Comparison of ENCODE assay signal across 22 cellular contexts in the genomic region with DNA sequence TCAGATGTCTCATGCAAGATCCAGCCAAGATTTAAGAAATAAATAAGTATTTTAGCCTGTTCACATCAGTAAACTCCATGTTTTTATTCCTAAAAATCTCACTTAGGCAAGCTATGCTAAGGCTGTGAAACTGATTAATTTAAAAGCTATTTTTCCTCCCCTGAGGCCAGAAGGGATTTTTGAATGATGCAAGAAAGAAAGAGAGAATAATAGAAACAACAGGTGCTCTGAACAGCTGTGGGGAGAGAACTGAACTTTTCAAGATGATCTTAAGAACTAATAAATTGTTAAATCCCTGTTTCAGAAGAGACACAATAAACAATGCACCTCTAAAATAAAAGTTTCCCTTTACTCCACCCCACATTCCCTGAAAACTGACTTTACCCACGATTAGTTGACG.
"Had no signal": no experiment of that assay in that cellular context is flagged by ENCODE, and none has a peak within 500 bp of the region (broad histone marks: within the 10 kb centered on the region; RNA-seq: fewer than 3 reads in every experiment).

No MANE protein-coding gene starts in this region.

- H3K27ac Mint-ChIP-seq: activated naive CD8-positive, alpha-beta T cell; nephron progenitor cell had no signal

- H3K4me3 Mint-ChIP-seq: activated naive CD8-positive, alpha-beta T cell; nephron progenitor cell had no signal

- H3K9me3 ChIP-seq: body of pancreas, gastrocnemius medialis, pancreas, psoas muscle, transverse colon had no signal

- H3K4me1 ChIP-seq: body of pancreas, left ventricle myocardium inferior, pancreas, psoas muscle, spleen, transverse colon had no signal

- H3K27me3 Mint-ChIP-seq: activated naive CD8-positive, alpha-beta T cell had no signal

- H3K27me3 ChIP-seq: body of pancreas, gastrocnemius medialis, pancreas, spleen, transverse colon had no signal

- H3K9me3 Mint-ChIP-seq: nephron progenitor cell had no signal

- DNase-seq: activated CD4-positive, alpha-beta T cell treated with anti-CD3 and anti-CD28 coated beads for 4 hours; activated CD4-positive, alpha-beta T cell treated with anti-CD3 and anti-CD28 coated beads, Interleukin-2, amount 50 U/mL, for 4 hours; activated effector memory CD4-positive, alpha-beta T cell treated with Interleukin-2 at 50 U/mL for 16 hours; activated naive CD4-positive, alpha-beta T cell treated with Interleukin-2 at 50 U/mL for 16 hours; activated T-cell treated with anti-CD3 and anti-CD28 coated beads for 4 hours; aorta; body of pancreas; dermis blood vessel endothelial cell; effector CD4-positive, alpha-beta T cell; erythroblast; gastrocnemius medialis; glutamatergic neuron; left ventricle myocardium inferior; mesendoderm; nephron progenitor cell; pancreas; psoas muscle; spleen; stimulated activated naive CD4-positive, alpha-beta T cell; transverse colon had no signal

- H3K4me1 Mint-ChIP-seq: nephron progenitor cell had no signal

- H3K36me3 ChIP-seq: gastrocnemius medialis, left ventricle myocardium inferior, pancreas, spleen, transverse colon had no signal

- ATAC-seq: body of pancreas, gastrocnemius medialis, pancreas, psoas muscle had no signal

- H3K4me3 ChIP-seq: body of pancreas, gastrocnemius medialis, left ventricle myocardium inferior, lung, pancreas, psoas muscle, spleen, transverse colon had no signal

- H3K27ac ChIP-seq: body of pancreas, gastrocnemius medialis, left ventricle myocardium inferior, pancreas, psoas muscle, spleen, transverse colon had no signal
